Comparison of ENCODE assay signal across 25 cellular contexts in genomic region chr10:74275755-74276154, GRCh38.
DNase-seq lines count a peak whose midpoint lies in the region; ATAC-seq, FAIRE-seq and TF ChIP-seq lines count a peak whose summit lies in the region.
"Had no signal": no experiment of that assay in that cellular context is flagged by ENCODE, and none has a peak within 500 bp of the region (broad histone marks: within the 10 kb centered on the region; RNA-seq: fewer than 3 reads in every experiment).

No MANE protein-coding gene starts in this region.

- H3K4me1 ChIP-seq in cardiac muscle cell (ENCODE audit: low read depth) (peaks cover 17% of the 10 kb centered on the region), heart right ventricle (no peaks in the 10 kb centered on the region), hepatocyte (ENCODE audit: insufficient read depth) (no peaks in the 10 kb centered on the region), small intestine (ENCODE audit: control insufficient read depth in 2 of 2, insufficient read depth in 1 of 2, low read depth in 1 of 2, low read length in 1 of 2) (no peaks in the 10 kb centered on the region), tibial artery (peaks cover 0 to 13% (median 5%) of the 10 kb centered on the region in 4 donors)
- H3K4me1 ChIP-seq: A549; BE2C; BLaER1 treated with 17β-estradiol and CSF1 and Interleukin-3, amounts not matched to agents 10 nM and 100 nM; HAP-1 had no signal

- H3K4me3 ChIP-seq in cardiac muscle cell (no peak overlapping the region), heart right ventricle (no peak overlapping the region), hepatocyte (no peak overlapping the region), small intestine (ENCODE audit: low read depth in 1 of 2, low read length in 2 of 2) (no peak overlapping the region), tibial artery (no peak overlapping the region)
- H3K4me3 ChIP-seq: A549; BLaER1 treated with 17β-estradiol and CSF1 and Interleukin-3, amounts not matched to agents 10 nM and 100 nM; GM12878; GM23338; HAP-1 had no signal

- no peak overlapping the region for H3K4me2 ChIP-seq in hepatocyte
- H3K4me2 ChIP-seq: A549; BLaER1 treated with 17β-estradiol and CSF1 and Interleukin-3, amounts not matched to agents 10 nM and 100 nM; GM23338 had no signal

- no peaks in the 10 kb centered on the region for H3K27me3 ChIP-seq in cardiac muscle cell
- no peaks in the 10 kb centered on the region for H3K27me3 ChIP-seq in heart right ventricle
- no peaks in the 10 kb centered on the region for H3K27me3 ChIP-seq in hepatocyte
- H3K27me3 ChIP-seq in small intestine (ENCODE audit: control insufficient read depth in 2 of 2, insufficient read depth in 2 of 2, low read length in 2 of 2): no peaks in the 10 kb centered on the region
- H3K27me3 ChIP-seq in tibial artery: no peaks in the 10 kb centered on the region
- H3K27me3 ChIP-seq: BE2C; BLaER1 treated with 17β-estradiol and CSF1 and Interleukin-3, amounts not matched to agents 10 nM and 100 nM had no signal

- H3K27ac ChIP-seq in cardiac muscle cell (peak overlapping the region; percentile 31), heart right ventricle (no peak overlapping the region), hepatocyte (peak overlapping the region; percentile 18), small intestine (ENCODE audit: low read depth in 1 of 2, low read length in 1 of 2) (no peak overlapping the region), tibial artery (peak overlapping the region; percentile 9 to 21)
- H3K27ac ChIP-seq: A549; BLaER1 treated with 17β-estradiol and CSF1 and Interleukin-3, amounts not matched to agents 10 nM and 100 nM had no signal

- no peak overlapping the region for H2AFZ ChIP-seq in hepatocyte
- H2AFZ ChIP-seq: GM23338 had no signal

- H3K9me3 ChIP-seq in cardiac muscle cell (ENCODE audit: low read depth) (no peaks in the 10 kb centered on the region), heart right ventricle (peaks cover 0 to 4% (median 0%) of the 10 kb centered on the region in 11 donors), hepatocyte (ENCODE audit: low read depth) (no peaks in the 10 kb centered on the region), small intestine (ENCODE audit: control insufficient read depth, low read depth) (no peaks in the 10 kb centered on the region), tibial artery (no peaks in the 10 kb centered on the region)
- H3K9me3 ChIP-seq: A549; BE2C; BLaER1 treated with 17β-estradiol and CSF1 and Interleukin-3, amounts not matched to agents 10 nM and 100 nM; HAP-1 had no signal

- H4K20me1 ChIP-seq in hepatocyte (ENCODE audit: insufficient read depth, poor library complexity, severe bottlenecking): no peaks in the 10 kb centered on the region

- no peak for TF ChIP-seq CTCF in cardiac muscle cell (IDR thresholded peaks at IDR 0.05; ENCODE audit: low read depth, low read length)
- TF ChIP-seq CTCF in heart right ventricle (IDR thresholded peaks at IDR 0.05): no peak
- no peak for TF ChIP-seq CTCF in hepatocyte (IDR thresholded peaks at IDR 0.05; ENCODE audit: poor library complexity)
- no peak for TF ChIP-seq CTCF in tibial artery (IDR thresholded peaks at IDR 0.05)

- intact Hi-C loops in heart right ventricle (cut with DNase I) (no loop called here), tibial artery (cut with DNase I; ENCODE audit: low total_unique reads) (no loop called here)

- no peaks in the 10 kb centered on the region for H3K36me3 ChIP-seq in cardiac muscle cell
- no peaks in the 10 kb centered on the region for H3K36me3 ChIP-seq in heart right ventricle
- no peaks in the 10 kb centered on the region for H3K36me3 ChIP-seq in hepatocyte (replicated peaks; ENCODE audit: insufficient read depth, low read depth)
- no peaks in the 10 kb centered on the region for H3K36me3 ChIP-seq in small intestine (ENCODE audit: control insufficient read depth in 2 of 2, insufficient read depth in 2 of 2, low read length in 2 of 2)
- H3K36me3 ChIP-seq in tibial artery: no peaks in the 10 kb centered on the region
- H3K36me3 ChIP-seq: BE2C, HAP-1 had no signal

- no peaks in the 10 kb centered on the region for H3K9me2 ChIP-seq in hepatocyte (replicated peaks; ENCODE audit: insufficient read depth)

- peaks cover 21% of the 10 kb centered on the region for H3K79me2 ChIP-seq in hepatocyte

- no peak for ATAC-seq in heart right ventricle
- no peak for ATAC-seq in HG03139 (IDR thresholded peaks at IDR 0.05; ENCODE audit: unreplicated experiment)
- ATAC-seq: A549, GM12878, GM23338 had no signal

- DNase-seq in cardiac muscle cell (ENCODE audit: low read depth in 1 of 2, low spot score in 1 of 2) (no peak), heart right ventricle (no peak), hepatocyte (ENCODE audit: low spot score) (no peak), small intestine (peak; percentile 41), tibial artery (no peak), DMS53 treated with DMSO at 0.1 percent for 48 hours (lab: John Stamatoyannopoulos, UW; ENCODE audit: unreplicated experiment) (no peak), hypothalamus (lab: John Stamatoyannopoulos, UW) (no peak)
- DNase-seq: 8988T; ACHN; AML-193; BE2C; Calu3; CD4-positive, alpha-beta T cell; CD8-positive, alpha-beta memory T cell; DMS53; EL; GDM1; HFFc6 had no signal

- FAIRE-seq in small intestine (lab: Jason Lieb, UNC): no peak
- FAIRE-seq: A549, GM12878, GM19239 had no signal

- 90 to 91% methylated on average over 5 of the region's 5 CpGs for WGBS in heart right ventricle, 2 donors
- WGBS in hepatocyte (ENCODE audit: low lambda C conversion rate, missing lambda C conversion rate): 76% methylated on average over 5 of the region's 5 CpGs
- 53 to 84% (median 72%) methylated on average over 5 of the region's 5 CpGs for WGBS in small intestine, 3 donors

Comparison
In these comparisons a context has a peak if more than half of its experiments do, and no peak if none do; other contexts are left out.
1. H3K27ac ChIP-seq: peak in cardiac muscle cell (single experiment), hepatocyte (single experiment) and tibial artery (2 of 2); none in heart right ventricle (0 of 10) and small intestine (0 of 2).